Comparison of ENCODE assay signal across 15 cellular contexts in genomic region chr10:124353896-124354295, GRCh38.
DNase-seq lines count a peak whose midpoint lies in the region; ATAC-seq and TF ChIP-seq lines count a peak whose summit lies in the region.
"Had no signal": no experiment of that assay in that cellular context is flagged by ENCODE, and none has a peak within 500 bp of the region (broad histone marks: within the 10 kb centered on the region; RNA-seq: fewer than 3 reads in every experiment).

No MANE protein-coding gene starts in this region.

- peak overlapping the region; percentile 4 for H2BK15ac ChIP-seq in neuronal stem cell (ENCODE audit: low read length)

- H4K20me1 ChIP-seq in SK-N-SH (ENCODE audit: insufficient read depth), result no peaks in the 10 kb centered on the region
- H4K20me1 ChIP-seq in BLaER1, result no peaks in the 10 kb centered on the region

- H4K8ac ChIP-seq in neuronal stem cell (ENCODE audit: low read depth, low read length), result no peak overlapping the region

- no peak overlapping the region for H4K91ac ChIP-seq in neuronal stem cell (ENCODE audit: low read depth, low read length, poor library complexity)

- no peak for TF ChIP-seq CTCF in SK-N-SH (IDR thresholded peaks at IDR 0.05)

- POLR2A ChIA-PET in SK-N-SH (lab: Yijun Ruan, JAX), result no interaction called here

- H3K79me2 ChIP-seq in SK-N-SH (ENCODE audit: insufficient read depth), result no peaks in the 10 kb centered on the region
- H3K79me2 ChIP-seq: hepatocyte had no signal

- H3K4me1 Mint-ChIP-seq in central memory CD8-positive, alpha-beta T cell, result peaks cover 7% of the 10 kb centered on the region

- H2BK5ac ChIP-seq in neuronal stem cell (ENCODE audit: low read length), result no peak overlapping the region

- no peak overlapping the region for H2AK5ac ChIP-seq in neuronal stem cell (ENCODE audit: low read depth, low read length)

- TF ChIP-seq EP300 in SK-N-SH (IDR thresholded peaks at IDR 0.05; ENCODE audit: borderline replicate concordance in 1 of 2, low read depth in 1 of 2, low read length in 1 of 2), result no peak

- H3K4me3 ChIP-seq in SK-N-SH (ENCODE audit: low read depth in 2 of 2, low read length in 1 of 2), result no peak overlapping the region
- no peak overlapping the region; the same call in 1 of the 2 replicates for H3K4me3 ChIP-seq in BLaER1
- H3K4me3 ChIP-seq in neuronal stem cell (ENCODE audit: low read length in 2 of 2), result no peak overlapping the region
- H3K4me3 ChIP-seq: hepatocyte had no signal

- H2BK12ac ChIP-seq in neuronal stem cell (ENCODE audit: low read length), result no peak overlapping the region

- H3K36me3 ChIP-seq in SK-N-SH (replicated peaks in 1 of 2; ENCODE audit: control insufficient read depth in 1 of 2, insufficient read depth in 2 of 2, low read length in 1 of 2), result no peaks in the 10 kb centered on the region
- no peaks in the 10 kb centered on the region for H3K36me3 ChIP-seq in BLaER1
- H3K36me3 ChIP-seq in neuronal stem cell (replicated peaks in 1 of 2; ENCODE audit: control insufficient read depth in 2 of 2, insufficient read depth in 2 of 2, low read length in 2 of 2), result no peaks in the 10 kb centered on the region

- 89% methylated on average over 7 of the region's 11 CpGs for WGBS in SK-N-SH (ENCODE audit: low lambda C conversion rate)
- no CpG with 5 or more reads among the region's 11 CpGs for WGBS in neuronal stem cell (ENCODE audit: extremely low coverage in 2 of 2, insufficient read length in 2 of 2, insufficient replicate concordance in 1 of 2), 2 donors

- H3F3A ChIP-seq in SK-N-SH (replicated peaks; ENCODE audit: insufficient read depth), result no peaks in the 10 kb centered on the region

- no peaks in the 10 kb centered on the region for H3K9me3 Mint-ChIP-seq in central memory CD8-positive, alpha-beta T cell
- H3K9me3 Mint-ChIP-seq: T-helper 1 cell treated with Interleukin-12 subunit alpha and Interleukin-12 subunit beta and Interleukin-4 antibody, amounts not matched to agents 30 μg/mL and 1 μg/mL, for 36 hours had no signal

- H3K14ac ChIP-seq in neuronal stem cell (ENCODE audit: low read length), result no peak overlapping the region

- H3K27me3 ChIP-seq in SK-N-SH (ENCODE audit: insufficient read depth) (no peaks in the 10 kb centered on the region), BLaER1 (no peaks in the 10 kb centered on the region), neuronal stem cell (ENCODE audit: control insufficient read depth in 3 of 3, insufficient read depth in 3 of 3, low read depth in 1 of 3, low read length in 3 of 3) (peaks cover 0 to 21% (median 0%) of the 10 kb centered on the region in 3 experiments)
- H3K27me3 ChIP-seq: hepatocyte had no signal

- no peak overlapping the region for H3K9ac ChIP-seq in SK-N-SH
- H3K9ac ChIP-seq in BLaER1, result peak overlapping the region; percentile 68
- no peak overlapping the region for H3K9ac ChIP-seq in neuronal stem cell (ENCODE audit: low read depth, low read length, poor library complexity)

- H3K79me1 ChIP-seq in neuronal stem cell (ENCODE audit: low read depth, low read length), result no peaks in the 10 kb centered on the region

- H3K18ac ChIP-seq in neuronal stem cell (ENCODE audit: low read length), result peak overlapping the region; percentile 6

- CTCF ChIA-PET in SK-N-SH (lab: Yijun Ruan, JAX), result interaction anchor here (0.8 to 5.6 kb wide), 7 partner anchors 9 to 359 kb away, joined by 3 to 31 read pairs (median 3); no protein-coding TSS in a partner anchor

- H3K9me3 ChIP-seq in SK-N-SH (no peaks in the 10 kb centered on the region), BLaER1 (peaks cover 7% of the 10 kb centered on the region), neuronal stem cell (replicated peaks in 1 of 2; ENCODE audit: control insufficient read depth in 2 of 2, insufficient read depth in 1 of 2, low read depth in 1 of 2, low read length in 2 of 2) (no peaks in the 10 kb centered on the region)

- H3K4me3 Mint-ChIP-seq in central memory CD8-positive, alpha-beta T cell, result peak overlapping the region; percentile 78

- peaks cover 0 to 23% of the 10 kb centered on the region in 2 experiments; a peak in 2 of 4 replicates for H3K4me1 ChIP-seq in SK-N-SH (ENCODE audit: control insufficient read depth in 1 of 2, insufficient read depth in 2 of 2, low read depth in 1 of 2, low read length in 1 of 2)
- H3K4me1 ChIP-seq in BLaER1, result peaks cover 46% of the 10 kb centered on the region
- peaks cover 0 to 3% of the 10 kb centered on the region in 2 donors for H3K4me1 ChIP-seq in neuronal stem cell (ENCODE audit: control insufficient read depth in 2 of 2, insufficient read depth in 1 of 2, low read depth in 1 of 2, low read length in 2 of 2)

- no peak overlapping the region for H2BK120ac ChIP-seq in neuronal stem cell (ENCODE audit: low read depth, low read length)

- H3K36me3 Mint-ChIP-seq in central memory CD8-positive, alpha-beta T cell (ENCODE audit: insufficient read depth), result peaks cover 7% of the 10 kb centered on the region

- H3K4me2 ChIP-seq in SK-N-SH (no peak overlapping the region), BLaER1 (peak overlapping the region; percentile 84), neuronal stem cell (ENCODE audit: insufficient read depth, low read length, poor library complexity, severe bottlenecking) (no peak overlapping the region)

- peak overlapping the region in 1 of 2 experiments; percentile 90; a peak in 2 of 4 replicates for H3K27ac ChIP-seq in SK-N-SH (ENCODE audit: low read depth in 2 of 2, low read length in 1 of 2)
- H3K27ac ChIP-seq in BLaER1, result peak overlapping the region; percentile 80
- no peak overlapping the region for H3K27ac ChIP-seq in neuronal stem cell (replicated peaks; ENCODE audit: low read length)
- H3K27ac ChIP-seq: C4-2B had no signal

- ATAC-seq in SK-N-SH treated with all-trans-retinoic acid at 6 μM for 48 hours, result no peak
- ATAC-seq in central memory CD8-positive, alpha-beta T cell (replicated peaks; ENCODE audit: extremely low read depth, poor library complexity, severe bottlenecking), result no peak
- ATAC-seq in HG03175 (IDR thresholded peaks at IDR 0.05; ENCODE audit: unreplicated experiment), result no peak

- H3K9me2 ChIP-seq in SK-N-SH, result no peaks in the 10 kb centered on the region

- no peak overlapping the region for H3K4ac ChIP-seq in neuronal stem cell (ENCODE audit: low read length)

- peak; percentile 22 for DNase-seq in SK-N-SH
- DNase-seq in central memory CD8-positive, alpha-beta T cell (ENCODE audit: low spot score in 2 of 2), result no peak
- no peak for DNase-seq in neuronal stem cell (ENCODE audit: low spot score)
- no peak for DNase-seq in amniotic stem cell (lab: John Stamatoyannopoulos, UW)
- DNase-seq in stimulated activated CD4-positive, alpha-beta T cell treated with anti-CD3 and anti-CD28 coated beads, Interleukin-2, amount 100 ng/mL, for 48 hours, result no peak
- DNase-seq: DMS153, MV-4-11, NCI-H526, SHP77 had no signal

- no peak for TF ChIP-seq RAD21 in SK-N-SH (IDR thresholded peaks at IDR 0.05; ENCODE audit: low read length)

- H3K27me3 Mint-ChIP-seq in central memory CD8-positive, alpha-beta T cell, result peaks cover 41% of the 10 kb centered on the region

- no peak overlapping the region for H3K27ac Mint-ChIP-seq in central memory CD8-positive, alpha-beta T cell (ENCODE audit: low read depth)
- H3K27ac Mint-ChIP-seq: T-helper 1 cell treated with Interleukin-12 subunit alpha and Interleukin-12 subunit beta and Interleukin-4 antibody, amounts not matched to agents 30 μg/mL and 1 μg/mL, for 36 hours had no signal

- H2AFZ ChIP-seq in SK-N-SH (ENCODE audit: low read depth) (no peak overlapping the region), neuronal stem cell (ENCODE audit: low read length) (peak overlapping the region; percentile 88)

- no peak overlapping the region for H3K23ac ChIP-seq in neuronal stem cell (ENCODE audit: low read depth, low read length, poor library complexity)

TF ChIP-seq in SK-N-SH, 30 proteins besides CTCF, POLR2A, EP300 and RAD21 (continues in another document):
- no peak for TF ChIP-seq SIN3A (IDR thresholded peaks at IDR 0.05; ENCODE audit: borderline replicate concordance, low read depth, low read length)
- TF ChIP-seq GATA2 (CRISPR knock-in tag; IDR thresholded peaks at IDR 0.05), result no peak
- TF ChIP-seq TAF1 (IDR thresholded peaks at IDR 0.05; ENCODE audit: borderline replicate concordance, low read depth, low read length), result no peak
- TF ChIP-seq TEAD4 (IDR thresholded peaks at IDR 0.05; ENCODE audit: borderline replicate concordance, insufficient read depth), result no peak
- TF ChIP-seq NFIC (IDR thresholded peaks at IDR 0.05; ENCODE audit: borderline replicate concordance), result no peak
- TF ChIP-seq TCF12 (IDR thresholded peaks at IDR 0.05), result no peak
- no peak for TF ChIP-seq PBX3 (IDR thresholded peaks at IDR 0.05)

TF ChIP-seq in SK-N-SH treated with all-trans-retinoic acid at 6 μM for 48 hours, 23 proteins besides CTCF, POLR2A, EP300 and RAD21:
- TF ChIP-seq OSR1 (CRISPR knock-in tag; IDR thresholded peaks at IDR 0.05) (no peak), ZC3H10 (CRISPR knock-in tag; IDR thresholded peaks at IDR 0.05) (no peak), POU6F1 (CRISPR knock-in tag; IDR thresholded peaks at IDR 0.05; ENCODE audit: borderline replicate concordance, low read depth) (no peak), SNAI2 (CRISPR knock-in tag; IDR thresholded peaks at IDR 0.05) (no peak), ESRRG (CRISPR knock-in tag; IDR thresholded peaks at IDR 0.05) (no peak), RARB (CRISPR knock-in tag; IDR thresholded peaks at IDR 0.05) (no peak), ZFP30 (CRISPR knock-in tag; IDR thresholded peaks at IDR 0.05) (no peak)
